15 cellular contexts compared by ENCODE assay signal in genomic region chr12:58028294-58028693, GRCh38.
"Had no signal": no experiment of that assay in that cellular context is flagged by ENCODE, and none has a peak within 500 bp of the region (broad histone marks: within the 10 kb centered on the region; RNA-seq: fewer than 3 reads in every experiment).

No MANE protein-coding gene starts in this region.

- H3K4me1 ChIP-seq: adrenal gland, lower lobe of right lung, spleen had no signal

- DNase-seq: activated CD4-positive, alpha-beta T cell treated with anti-CD3 and anti-CD28 coated beads for 1 hour; activated gamma-delta T cell treated with Interleukin-2 at 50 U/mL for 16 hours; adrenal gland; endodermal cell; left colon; lower lobe of right lung; natural killer cell; spleen; stimulated activated CD4-positive, alpha-beta T cell treated with anti-CD3 and anti-CD28 coated beads, Interleukin-4, amount 100 ng/mL, for 4 hours; T-helper 17 cell; WERI-Rb-1 had no signal

- H3K4me1 Mint-ChIP-seq: natural killer cell; stimulated activated memory B cell treated with anti-CD40 and anti-IgM and Interleukin-4, amounts not matched to agents 10 μg/mL and 1 μg/mL and 100 μg/mL, for 72 hours; T-helper 17 cell had no signal

- H3K4me3 Mint-ChIP-seq: endodermal cell; natural killer cell; stimulated activated memory B cell treated with anti-CD40 and anti-IgM and Interleukin-4, amounts not matched to agents 10 μg/mL and 1 μg/mL and 100 μg/mL, for 72 hours; T-helper 17 cell had no signal

- H3K36me3 Mint-ChIP-seq: natural killer cell; stimulated activated memory B cell treated with anti-CD40 and anti-IgM and Interleukin-4, amounts not matched to agents 10 μg/mL and 1 μg/mL and 100 μg/mL, for 72 hours had no signal

- H3K27ac Mint-ChIP-seq: activated naive CD4-positive, alpha-beta T cell treated with anti-CD3 and anti-CD28 coated beads, Interleukin-2, amount 50 U/mL, for 72 hours; endodermal cell; natural killer cell; stimulated activated memory B cell treated with anti-CD40 and anti-IgM and Interleukin-4, amounts not matched to agents 10 μg/mL and 1 μg/mL and 100 μg/mL, for 72 hours; T-helper 17 cell had no signal

- H3K36me3 ChIP-seq: adrenal gland, cardiac muscle cell, esophagus muscularis mucosa, lower lobe of right lung, spleen, WERI-Rb-1 had no signal

- H3K9me3 ChIP-seq: adrenal gland, esophagus muscularis mucosa, lower lobe of right lung had no signal

- H3K27me3 Mint-ChIP-seq: T-helper 17 cell had no signal

- H3K27me3 ChIP-seq: adrenal gland, cardiac muscle cell, esophagus muscularis mucosa, spleen had no signal

- H3K27ac ChIP-seq: adrenal gland, cardiac muscle cell, esophagus muscularis mucosa, lower lobe of right lung, spleen, WERI-Rb-1 had no signal

- H3K4me3 ChIP-seq: adrenal gland, cardiac muscle cell, esophagus muscularis mucosa, lower lobe of right lung, spleen had no signal

- ATAC-seq: activated naive CD4-positive, alpha-beta T cell treated with anti-CD3 and anti-CD28 coated beads, Interleukin-2, amount 50 U/mL, for 72 hours; left colon; lower lobe of right lung; natural killer cell; stimulated activated memory B cell treated with anti-CD40 and anti-IgM and Interleukin-4, amounts not matched to agents 10 μg/mL and 1 μg/mL and 100 μg/mL, for 72 hours; T-helper 17 cell had no signal
